ENCODE assay signal across 1 cellular context in the genomic region with DNA sequence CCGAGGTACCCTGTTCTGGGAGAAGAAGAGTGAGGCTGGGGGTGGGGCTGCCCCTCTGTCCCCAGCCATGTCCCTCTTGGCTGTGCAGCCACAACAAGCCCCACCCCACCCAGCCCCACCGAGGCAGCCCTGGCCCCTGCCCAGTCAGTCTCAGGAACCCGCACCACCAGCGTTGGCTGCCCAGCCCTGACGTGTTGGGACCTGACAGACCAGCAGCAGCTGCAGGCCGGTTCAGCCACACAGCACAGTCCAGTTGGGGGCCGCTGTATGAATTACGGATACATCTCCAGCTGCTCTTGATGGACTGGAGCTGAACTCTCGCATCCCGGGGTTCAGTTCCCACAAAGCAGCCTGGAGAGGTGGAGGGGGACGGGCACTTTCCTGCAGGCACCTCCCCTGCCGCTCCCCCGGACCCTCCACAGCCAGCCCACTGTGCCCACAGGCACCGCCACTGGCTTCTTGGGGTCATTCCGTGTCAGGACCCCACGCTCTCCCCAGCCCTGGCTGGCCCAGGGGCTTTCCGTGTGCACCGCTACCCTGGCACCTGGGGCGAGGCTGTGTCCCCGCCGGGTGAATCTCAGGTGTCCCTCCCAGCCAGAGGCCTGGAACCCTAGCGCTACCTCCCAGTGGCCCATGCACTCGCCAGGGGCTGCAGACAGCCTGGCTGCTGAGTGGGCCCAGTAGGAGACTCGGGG.
A peak's percentile ranks its signal among the peaks of the same experiment; 100 is the strongest.
TF ChIP-seq lines count a peak whose summit lies in the region.

No MANE protein-coding gene starts in this region.

TF ChIP-seq in HepG2, 621 proteins besides CTCF, POLR2A, EP300 and RAD21:
- TF ChIP-seq XRCC5 (optimal IDR thresholded peaks at IDR 0.05; ENCODE audit: low read length) = no peak
- peak; percentile 73 for TF ChIP-seq ZNF768 (CRISPR knock-in tag; IDR thresholded peaks at IDR 0.05)
